8 cellular contexts compared by ENCODE assay signal in genomic region chr2:29000481-29000880, GRCh38. TPM values are rescaled to one million over a fixed set of nuclear protein-coding genes. Genes with fewer than 3 reads are reported as not detected.
A peak's percentile ranks its signal among the peaks of the same experiment; 100 is the strongest.
DNase-seq lines count a peak whose midpoint lies in the region; ATAC-seq and TF ChIP-seq lines count a peak whose summit lies in the region.

No MANE protein-coding gene starts in this region.

- no peak for TF ChIP-seq POLR2A in sigmoid colon (IDR thresholded peaks at IDR 0.05)

- peaks cover 0 to 18% (median 10%) of the 10 kb centered on the region in 4 donors for H3K4me1 ChIP-seq in sigmoid colon

- H3K27ac ChIP-seq in sigmoid colon = no peak overlapping the region

- 34 to 56% methylated on average over 6 to 7 of the region's 7 CpGs for WGBS in sigmoid colon, 2 donors

- no peaks in the 10 kb centered on the region for H3K9me3 ChIP-seq in sigmoid colon

- peaks cover 14% of the 10 kb centered on the region for H3K4me1 Mint-ChIP-seq in activated T-helper 17 cell treated with anti-CD3 and anti-CD28 coated beads, Interleukin-2, amount 50 U/mL, for 72 hours
- peaks cover 10% of the 10 kb centered on the region for H3K4me1 Mint-ChIP-seq in chondrocyte (ENCODE audit: low read depth)

- DNase-seq in GM12865 (ENCODE audit: low read depth) (peak; percentile 71), sigmoid colon (peak; percentile 79), NCI-H748 treated with DMSO at 0.1 percent for 48 hours (lab: John Stamatoyannopoulos, UW) (no peak), chondrocyte (ENCODE audit: low spot score) (no peak), NCI-H82 treated with DMSO at 0.1 percent for 48 hours (lab: John Stamatoyannopoulos, UW; ENCODE audit: unreplicated experiment) (no peak)
- DNase-seq in Jurkat, Clone E6-1 (ENCODE audit: low read depth, low spot score) = peak; percentile 62

- no peaks in the 10 kb centered on the region for H3K27me3 Mint-ChIP-seq in activated T-helper 17 cell treated with anti-CD3 and anti-CD28 coated beads, Interleukin-2, amount 50 U/mL, for 72 hours
- H3K27me3 Mint-ChIP-seq in chondrocyte (ENCODE audit: low read depth) = peaks cover 4% of the 10 kb centered on the region

- ATAC-seq in GM21526 (IDR thresholded peaks at IDR 0.05; ENCODE audit: low FRiP score, unreplicated experiment) = peak; percentile 91
- ATAC-seq in activated T-helper 17 cell treated with anti-CD3 and anti-CD28 coated beads, Interleukin-2, amount 50 U/mL, for 72 hours (replicated peaks) = peak; percentile 77

- peak overlapping the region; percentile 13 for H3K4me3 Mint-ChIP-seq in activated T-helper 17 cell treated with anti-CD3 and anti-CD28 coated beads, Interleukin-2, amount 50 U/mL, for 72 hours
- H3K4me3 Mint-ChIP-seq in chondrocyte (ENCODE audit: unreplicated experiment) = no peak overlapping the region

- no peak for TF ChIP-seq EP300 in sigmoid colon (IDR thresholded peaks at IDR 0.05)

- H3K36me3 ChIP-seq in sigmoid colon = no peaks in the 10 kb centered on the region

- H3K27me3 ChIP-seq in sigmoid colon = no peaks in the 10 kb centered on the region

- intact Hi-C loops in sigmoid colon (cut with DNase I) = no loop called here

- no peaks in the 10 kb centered on the region for H3K9me3 Mint-ChIP-seq in activated T-helper 17 cell treated with anti-CD3 and anti-CD28 coated beads, Interleukin-2, amount 50 U/mL, for 72 hours
- H3K9me3 Mint-ChIP-seq in chondrocyte (ENCODE audit: low read depth) = no peaks in the 10 kb centered on the region

- H3K4me3 ChIP-seq in GM12865 (ENCODE audit: low read depth, low read length) = no peak overlapping the region
- no peak overlapping the region for H3K4me3 ChIP-seq in Jurkat, Clone E6-1 (ENCODE audit: low read length)
- H3K4me3 ChIP-seq in sigmoid colon = no peak overlapping the region

- peak overlapping the region; percentile 34 for H3K27ac Mint-ChIP-seq in activated T-helper 17 cell treated with anti-CD3 and anti-CD28 coated beads, Interleukin-2, amount 50 U/mL, for 72 hours
- H3K27ac Mint-ChIP-seq in chondrocyte (ENCODE audit: unreplicated experiment) = no peak overlapping the region

- TF ChIP-seq CTCF in GM12865 (IDR thresholded peaks at IDR 0.05; ENCODE audit: insufficient read depth, low read depth, low read length, missing control alignments) (no peak), sigmoid colon (IDR thresholded peaks at IDR 0.05) (no peak), chondrocyte (IDR thresholded peaks at IDR 0.05) (no peak)

- no peaks in the 10 kb centered on the region for H3K36me3 Mint-ChIP-seq in activated T-helper 17 cell treated with anti-CD3 and anti-CD28 coated beads, Interleukin-2, amount 50 U/mL, for 72 hours (ENCODE audit: low read depth)
- no peaks in the 10 kb centered on the region for H3K36me3 Mint-ChIP-seq in chondrocyte (ENCODE audit: low read depth)

RNA-seq across cellular contexts. Expression of gene TOGARAM2, which starts 19.4 kb away (rescaled TPM):
- 5.8 TPM for polyA plus RNA-seq in Jurkat, Clone E6-1 (2012; ENCODE audit: insufficient read depth, insufficient read length)
- 1 to 10 TPM; 3.0 to 4.3 TPM for total RNA-seq in activated T-helper 17 cell treated with anti-CD3 and anti-CD28 coated beads, Interleukin-2, amount 50 U/mL, for 72 hours
- total RNA-seq in sigmoid colon (1 to 10 TPM in 2 of 4 donors, under 1 TPM in 2; 0.28 to 3.2 (median 1.8) TPM), chondrocyte (0.07 to 0.72 TPM (median 0.49 TPM) in 3 replicates)
- under 1 TPM in 1 of 3 donors, not detected in 2; 0.23 TPM for polyA plus RNA-seq in sigmoid colon

Comparison
In these comparisons a context has a peak if more than half of its experiments do, and no peak if none do; other contexts are left out.
1. DNase-seq: peak in GM12865 (single experiment), Jurkat, Clone E6-1 (single experiment) and sigmoid colon (single experiment); none in NCI-H748 treated with DMSO at 0.1 percent for 48 hours (single experiment), chondrocyte (single experiment) and NCI-H82 treated with DMSO at 0.1 percent for 48 hours (single experiment).